In the genomic region with DNA sequence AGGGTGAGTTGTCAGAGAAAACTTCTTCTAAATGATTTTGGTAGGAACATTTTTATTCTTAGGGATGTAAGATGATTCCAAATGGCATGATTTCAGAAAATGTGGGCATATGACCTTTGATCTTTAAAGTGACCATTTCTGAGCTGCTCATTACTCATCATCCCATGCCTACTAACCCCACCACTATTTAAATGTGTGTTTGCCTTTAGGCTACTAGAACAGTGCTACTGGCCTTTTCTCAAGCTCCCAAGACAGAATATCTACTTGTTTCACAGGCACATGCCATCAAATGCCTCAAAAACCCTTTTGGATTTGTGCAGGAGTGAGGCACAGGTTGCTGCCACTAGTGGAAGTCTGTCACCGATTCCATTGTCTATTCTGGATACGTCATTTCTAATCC, we compare ENCODE assay signal across 20 cellular contexts.
DNase-seq lines count a peak whose midpoint lies in the region; ATAC-seq lines count a peak whose summit lies in the region.
"Had no signal": no experiment of that assay in that cellular context is flagged by ENCODE, and none has a peak within 500 bp of the region (broad histone marks: within the 10 kb centered on the region; RNA-seq: fewer than 3 reads in every experiment).

No MANE protein-coding gene starts in this region.

- peak; percentile 50 for DNase-seq in EH (ENCODE audit: low read depth)
- DNase-seq in M059J (ENCODE audit: low read depth), result peak; percentile 93
- DNase-seq in fibroblast of gingiva (ENCODE audit: low read depth), result peak; percentile 33
- DNase-seq in renal cortical epithelial cell (ENCODE audit: low read depth), result peak; percentile 41
- DNase-seq in stimulated activated CD4-positive, alpha-beta T cell treated with anti-CD3 and anti-CD28 coated beads, Interleukin-4, amount 100 ng/mL, for 4 hours, result no peak
- DNase-seq: C1 segment of cervical spinal cord; DMS153; NCI-H1092; NCI-H2107; NCI-H226; NCI-H526 treated with DMSO at 0.1 percent for 48 hours; NK-92 treated with Interleukin-12 subunit alpha and Interleukin-12 subunit beta, amount 100 ng/mL, for 24 hours; OCI-M1 had no signal

- ATAC-seq in GM21515 (IDR thresholded peaks at IDR 0.05; ENCODE audit: unreplicated experiment), result no peak
- ATAC-seq in GM19467 (IDR thresholded peaks at IDR 0.05; ENCODE audit: unreplicated experiment), result no peak
- ATAC-seq in HG03025 (IDR thresholded peaks at IDR 0.05; ENCODE audit: low FRiP score, unreplicated experiment), result no peak
- ATAC-seq: GM12878, K562, Right ventricle myocardium inferior, SK-N-SH treated with all-trans-retinoic acid at 6 μM for 48 hours had no signal

Comparison
In these comparisons a context has a peak if more than half of its experiments do, and no peak if none do; other contexts are left out.
1. DNase-seq: peak in EH (single experiment), M059J (single experiment), fibroblast of gingiva (single experiment) and renal cortical epithelial cell (single experiment); none in stimulated activated CD4-positive, alpha-beta T cell treated with anti-CD3 and anti-CD28 coated beads, Interleukin-4, amount 100 ng/mL, for 4 hours (0 of 2).